ENCODE assay signal across 13 cellular contexts in the genomic region with DNA sequence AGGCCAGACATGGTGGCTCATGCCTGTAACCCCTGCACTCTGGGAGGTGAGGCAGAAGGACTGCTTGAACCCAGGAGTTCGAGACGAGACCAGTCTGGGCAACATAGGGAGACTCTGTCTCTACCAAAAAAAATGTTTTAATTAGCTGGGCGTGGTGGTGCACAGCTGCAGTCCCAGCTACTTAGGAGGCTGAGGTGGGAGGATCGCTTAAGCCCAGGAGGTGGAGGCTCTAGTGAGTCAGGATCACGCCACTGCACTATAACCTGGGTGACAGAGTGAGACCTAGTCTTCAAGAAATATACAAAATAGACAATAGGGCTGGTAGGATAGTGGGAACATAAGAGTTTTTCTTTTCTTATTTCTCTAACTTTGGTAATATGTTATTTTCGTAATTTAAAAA. TPM values are rescaled to one million over a fixed set of nuclear protein-coding genes. Genes with fewer than 3 reads are reported as not detected.
DNase-seq lines count a peak whose midpoint lies in the region; ATAC-seq and TF ChIP-seq lines count a peak whose summit lies in the region.
"Had no signal": no experiment of that assay in that cellular context is flagged by ENCODE, and none has a peak within 500 bp of the region (broad histone marks: within the 10 kb centered on the region; RNA-seq: fewer than 3 reads in every experiment).

No MANE protein-coding gene starts in this region.

- intact Hi-C loops in PC-3 (cut with micrococcal nuclease) = no loop called here
- intact Hi-C loops in colonic mucosa (cut with DNase I) = loop anchor here (5.0 kb wide), 1 partner anchor 46 kb away; no protein-coding TSS in a partner anchor
- intact Hi-C loops in uterus (cut with DNase I; ENCODE audit: low total_unique reads) = no loop called here
- intact Hi-C loops in activated naive CD4-positive, alpha-beta T cell treated with anti-CD3 and anti-CD28 coated beads for 36 hours (cut with micrococcal nuclease) = no loop called here

- POLR2A ChIA-PET in PC-3 (lab: Charles Lee; ENCODE audit: unreplicated experiment) = no interaction called here

- no peak overlapping the region for H3K27ac Mint-ChIP-seq in activated naive CD4-positive, alpha-beta T cell treated with anti-CD3 and anti-CD28 coated beads for 36 hours
- H3K27ac Mint-ChIP-seq: CD8-positive, alpha-beta memory T cell had no signal

- no peaks in the 10 kb centered on the region for H3K9me2 ChIP-seq in PC-3 (replicated peaks; ENCODE audit: low read length)

- no peak overlapping the region for H3K9ac ChIP-seq in PC-3 (ENCODE audit: low read length)
- H3K9ac ChIP-seq in colonic mucosa (ENCODE audit: low read depth in 2 of 2, low read length in 2 of 2) = no peak overlapping the region
- H3K9ac ChIP-seq in parathyroid adenoma = no peak overlapping the region

- peak overlapping the region; percentile 92 for H3K27ac ChIP-seq in PC-3 (ENCODE audit: low read length)
- H3K27ac ChIP-seq in colonic mucosa = peak overlapping the region; percentile 76
- H3K27ac ChIP-seq in parathyroid adenoma = peak overlapping the region; percentile 61
- H3K27ac ChIP-seq in uterus = peak overlapping the region; percentile 82 to 91
- H3K27ac ChIP-seq: SJSA1 had no signal

- no peaks in the 10 kb centered on the region for H4K20me1 ChIP-seq in PC-3 (ENCODE audit: low read length)

- H3K4me2 ChIP-seq in PC-3 (ENCODE audit: low read length) (no peak overlapping the region), parathyroid adenoma (ENCODE audit: low read length) (no peak overlapping the region)

- peaks cover 8% of the 10 kb centered on the region for H3K4me1 Mint-ChIP-seq in activated naive CD4-positive, alpha-beta T cell treated with anti-CD3 and anti-CD28 coated beads for 36 hours (ENCODE audit: low read depth)

- no peak for TF ChIP-seq POLR2A in uterus (IDR thresholded peaks at IDR 0.05)

- H3K9me3 Mint-ChIP-seq in activated naive CD4-positive, alpha-beta T cell treated with anti-CD3 and anti-CD28 coated beads for 36 hours = no peaks in the 10 kb centered on the region
- H3K9me3 Mint-ChIP-seq: CD8-positive, alpha-beta memory T cell had no signal

- H2AFZ ChIP-seq in PC-3 (ENCODE audit: low read length) (no peak overlapping the region), parathyroid adenoma (no peak overlapping the region)

- H3K4me3 ChIP-seq in PC-3 (ENCODE audit: low read length) (no peak overlapping the region), colonic mucosa (no peak overlapping the region), parathyroid adenoma (ENCODE audit: low read depth, low read length) (no peak overlapping the region), uterus (no peak overlapping the region)
- H3K4me3 ChIP-seq: SJSA1 had no signal

- H3K36me3 ChIP-seq in PC-3 (ENCODE audit: low read depth, low read length) (no peaks in the 10 kb centered on the region), colonic mucosa (no peaks in the 10 kb centered on the region), parathyroid adenoma (ENCODE audit: control insufficient read depth, insufficient read depth, low read length) (no peaks in the 10 kb centered on the region), uterus (no peaks in the 10 kb centered on the region)

- no peak overlapping the region for H3K4me3 Mint-ChIP-seq in activated naive CD4-positive, alpha-beta T cell treated with anti-CD3 and anti-CD28 coated beads for 36 hours
- H3K4me3 Mint-ChIP-seq: CD8-positive, alpha-beta memory T cell had no signal

- no peaks in the 10 kb centered on the region for H3K27me3 Mint-ChIP-seq in activated naive CD4-positive, alpha-beta T cell treated with anti-CD3 and anti-CD28 coated beads for 36 hours (ENCODE audit: low read depth)
- H3K27me3 Mint-ChIP-seq: CD8-positive, alpha-beta memory T cell had no signal

- TF ChIP-seq CTCF in PC-3 (conservative IDR thresholded peaks at IDR 0.05; ENCODE audit: low read depth, low read length) (no peak), colonic mucosa (IDR thresholded peaks at IDR 0.05) (no peak), parathyroid adenoma (IDR thresholded peaks at IDR 0.05) (no peak), uterus (IDR thresholded peaks at IDR 0.05) (no peak)

- H3K27me3 ChIP-seq in PC-3 (ENCODE audit: low read length) (no peaks in the 10 kb centered on the region), colonic mucosa (no peaks in the 10 kb centered on the region), parathyroid adenoma (ENCODE audit: control insufficient read depth, insufficient read depth, low read length) (no peaks in the 10 kb centered on the region), uterus (no peaks in the 10 kb centered on the region)
- H3K27me3 ChIP-seq: SJSA1 had no signal

- no peaks in the 10 kb centered on the region for H3K9me3 ChIP-seq in PC-3 (ENCODE audit: low read length)
- H3K9me3 ChIP-seq in colonic mucosa = no peaks in the 10 kb centered on the region
- H3K9me3 ChIP-seq in parathyroid adenoma (ENCODE audit: control insufficient read depth, low read length) = no peaks in the 10 kb centered on the region
- no peaks in the 10 kb centered on the region for H3K9me3 ChIP-seq in uterus
- H3K9me3 ChIP-seq: SJSA1 had no signal

- H3F3A ChIP-seq in PC-3 (ENCODE audit: low read length, unreplicated experiment) = no peaks in the 10 kb centered on the region

- H3K36me3 Mint-ChIP-seq in activated naive CD4-positive, alpha-beta T cell treated with anti-CD3 and anti-CD28 coated beads for 36 hours (ENCODE audit: low read depth) = peaks cover 2% of the 10 kb centered on the region

- no peak for ATAC-seq in PC-3

- CTCF ChIA-PET in PC-3 (lab: Charles Lee) = no interaction called here
- CTCF ChIA-PET in activated naive CD4-positive, alpha-beta T cell treated with anti-CD3 and anti-CD28 coated beads for 36 hours (lab: Charles Lee) = no interaction called here

- DNase-seq in PC-3 (no peak), colonic mucosa (no peak), uterus (no peak), KG1 (lab: John Stamatoyannopoulos, UW) (no peak), cerebellum (ENCODE audit: low spot score) (no peak)
- DNase-seq in activated naive CD4-positive, alpha-beta T cell treated with anti-CD3 and anti-CD28 coated beads for 36 hours = no peak
- DNase-seq: CD8-positive, alpha-beta memory T cell; NCI-H146; NCI-H2081 treated with DMSO at 0.1 percent for 48 hours; NCI-H2227 treated with DMSO at 0.1 percent for 48 hours; NCI-H526 treated with DMSO at 0.1 percent for 48 hours had no signal

- H3K4me1 ChIP-seq in PC-3 (ENCODE audit: insufficient read depth, low read length) (peaks cover 57% of the 10 kb centered on the region), colonic mucosa (peaks cover 21% of the 10 kb centered on the region), parathyroid adenoma (peaks cover 64% of the 10 kb centered on the region), uterus (peaks cover 3 to 26% of the 10 kb centered on the region in 2 donors)

- H3K79me2 ChIP-seq in PC-3 (ENCODE audit: low read length) (peaks cover 11% of the 10 kb centered on the region; the same call in 1 of the 2 replicates), parathyroid adenoma (peaks cover 54% of the 10 kb centered on the region)

- no TSS peak for BruUV-seq in PC-3 (replicated peaks; lab: Mats Ljungman, UMichigan)

RNA-seq across cellular contexts. Expression of a gene that starts 50.2 kb away (rescaled TPM):
- total RNA-seq in PC-3 (2014; rRNA removed) (9.3 and 18.1 TPM in 2 replicates), colonic mucosa (10 to 100 TPM; 45.8 to 46.0 TPM), uterus (100 to 1,000 TPM in 1 of 4 donors, 10 to 100 TPM in 3; 24.7 to 185 (median 41.1) TPM), cerebellum (6.6 TPM)
- total RNA-seq in activated naive CD4-positive, alpha-beta T cell treated with anti-CD3 and anti-CD28 coated beads for 36 hours = 10 to 100 TPM; 14.1 to 15.7 TPM
